ENCODE assay signal across 25 cellular contexts in the genomic region with DNA sequence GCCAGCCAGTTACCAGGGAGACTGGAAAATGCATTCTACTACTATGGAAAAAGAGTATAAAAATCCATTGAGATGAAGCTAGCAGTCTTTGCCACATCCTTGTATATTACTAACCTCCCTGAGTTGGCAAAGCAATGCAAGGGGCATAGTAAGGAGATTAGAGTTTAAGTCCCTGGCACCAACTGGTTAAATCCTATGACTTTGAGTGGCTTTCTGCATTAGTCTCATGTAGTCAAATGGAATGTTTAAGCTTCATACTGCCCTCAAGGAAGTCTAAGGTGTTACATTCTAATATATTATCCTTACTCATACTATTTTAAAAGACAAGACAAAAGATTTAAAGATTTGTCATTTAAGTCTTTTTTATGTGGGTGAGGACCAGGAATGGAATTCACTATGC.
"Had no signal": no experiment of that assay in that cellular context is flagged by ENCODE, and none has a peak within 500 bp of the region (broad histone marks: within the 10 kb centered on the region; RNA-seq: fewer than 3 reads in every experiment).

No MANE protein-coding gene starts in this region.

- H3K4me2 ChIP-seq: KMS-11, SK-N-SH had no signal

- H3K4me3 ChIP-seq: Peyer's patch, SJCRH30 had no signal

- H3K36me3 ChIP-seq: Peyer's patch, SJCRH30, WERI-Rb-1 had no signal

- H3K9ac ChIP-seq: KMS-11, SK-N-SH had no signal

- H3K4me1 ChIP-seq: Peyer's patch, SJCRH30 had no signal

- H3K27me3 ChIP-seq: Peyer's patch, SJCRH30 had no signal

- DNase-seq: activated CD4-positive, alpha-beta T cell treated with anti-CD3 and anti-CD28 coated beads for 4 hours; activated CD8-positive, alpha-beta memory T cell treated with anti-CD3 and anti-CD28 coated beads, Interleukin-2, amount 50 U/mL, for 4 hours; activated CD8-positive, alpha-beta T cell treated with anti-CD3 and anti-CD28 coated beads for 36 hours; activated gamma-delta T cell treated with Interleukin-2 at 50 U/mL for 16 hours; activated naive CD4-positive, alpha-beta T cell treated with anti-CD3 and anti-CD28 coated beads, Interleukin-2, amount 10 ng/mL, durations not matched to agents 7 days and 5 days; activated naive CD8-positive, alpha-beta T cell treated with anti-CD3 and anti-CD28 coated beads for 36 hours; activated T-cell treated with anti-CD3 and anti-CD28 coated beads, Interleukin-2, amount 50 U/mL, for 72 hours; anterior cingulate cortex; cerebellar nuclear complex; NCI-H1105 treated with DMSO at 0.1 percent for 48 hours; NCI-H146; NCI-H1930; NCI-H2171; NCI-H226; NCI-H526 treated with DMSO at 0.1 percent for 48 hours; NK-92 treated with Interleukin-12 subunit alpha and Interleukin-12 subunit beta, amount 100 ng/mL, for 24 hours; Peyer's patch; Right ventricle myocardium superior; SJCRH30; SK-N-SH; T-helper 1 cell; WERI-Rb-1 had no signal

- H3K27ac ChIP-seq: KMS-11, Peyer's patch, RWPE1, SJCRH30, WERI-Rb-1 had no signal

- ATAC-seq: activated CD4-positive, CD25-positive, alpha-beta regulatory T cell treated with anti-CD3 and anti-CD28 coated beads, Interleukin-2, amount 50 U/mL, for 24 hours; activated CD8-positive, alpha-beta T cell treated with anti-CD3 and anti-CD28 coated beads for 36 hours; activated T-cell treated with anti-CD3 and anti-CD28 coated beads, Interleukin-2, amount 50 U/mL, for 72 hours had no signal

- H3K9me3 ChIP-seq: SJCRH30 had no signal
